In the genomic region with DNA sequence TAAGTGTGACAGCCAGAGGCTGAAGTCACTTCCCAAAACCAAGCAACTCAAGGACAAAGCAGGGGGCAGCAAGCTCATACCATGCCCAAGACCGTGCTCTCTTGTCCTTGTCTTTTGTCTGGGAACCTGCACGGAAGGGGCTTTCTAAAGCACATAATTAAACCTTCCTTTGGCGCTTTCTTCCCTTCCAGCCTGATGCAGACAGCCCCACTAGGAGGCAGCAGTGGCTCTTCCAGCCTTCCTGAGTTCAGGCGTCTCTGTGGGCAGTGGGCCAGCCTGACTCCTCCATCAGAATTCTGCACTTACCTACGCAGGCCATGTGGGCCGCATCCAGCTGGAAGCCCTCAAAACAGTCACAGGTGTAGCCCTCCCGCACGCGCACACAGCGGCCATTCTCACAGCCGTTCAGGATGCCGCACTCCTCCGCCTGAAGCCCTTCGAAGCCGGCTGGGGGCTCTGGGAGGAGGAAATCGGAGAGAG, we compare ENCODE assay signal across 8 cellular contexts. TPM values are rescaled to one million over a fixed set of nuclear protein-coding genes. Genes with fewer than 3 reads are reported as not detected.
DNase-seq lines count a peak whose midpoint lies in the region; FAIRE-seq and TF ChIP-seq lines count a peak whose summit lies in the region.

No MANE protein-coding gene starts in this region.

- H3K9me3 ChIP-seq in ectodermal cell (ENCODE audit: control insufficient read depth, low read length) (no peaks in the 10 kb centered on the region), mesenchymal stem cell (ENCODE audit: control insufficient read depth, low read length) (no peaks in the 10 kb centered on the region)

- H2BK5ac ChIP-seq in mesenchymal stem cell (ENCODE audit: low read depth, low read length, poor library complexity, severe bottlenecking): no peak overlapping the region

- H3K27ac ChIP-seq in ectodermal cell (ENCODE audit: insufficient read depth, low read depth, low read length, poor library complexity, severe bottlenecking) (peak overlapping the region; percentile 86), mesenchymal stem cell (ENCODE audit: low read length, poor library complexity, severe bottlenecking) (peak overlapping the region; percentile 22)

- H3K4me3 ChIP-seq in ectodermal cell (ENCODE audit: insufficient read depth, low read depth, low read length) (no peak overlapping the region), mesenchymal stem cell (ENCODE audit: insufficient read depth in 1 of 2, low read depth in 1 of 2, low read length in 2 of 2) (no peak overlapping the region)

- no peak overlapping the region for H3K23ac ChIP-seq in mesenchymal stem cell (ENCODE audit: low read length in 2 of 2)

- DNase-seq in NCI-H1092 (lab: John Stamatoyannopoulos, UW) (peak; percentile 21), NCI-H1092 treated with DMSO at 0.1 percent for 48 hours (lab: John Stamatoyannopoulos, UW) (no peak), NCI-H524 treated with DMSO at 0.1 percent for 48 hours (lab: John Stamatoyannopoulos, UW) (peak; percentile 44), mesenchymal stem cell (peak; percentile 80), NOMO-1 treated with DMSO at 0.1 percent for 48 hours (lab: John Stamatoyannopoulos, UW; ENCODE audit: unreplicated experiment) (no peak), H54 (ENCODE audit: insufficient read length, low spot score) (no peak)
- no peak for DNase-seq in stimulated activated CD4-positive, alpha-beta T cell treated with anti-CD3 and anti-CD28 coated beads, Interleukin-4, amount 100 ng/mL, for 4 hours

- H4K91ac ChIP-seq in mesenchymal stem cell (ENCODE audit: low read length): peak overlapping the region; percentile 5

- H3K14ac ChIP-seq in mesenchymal stem cell (ENCODE audit: low read length in 2 of 2): peak overlapping the region in 1 of 2 experiments; percentile 7

- no peak overlapping the region for H2BK120ac ChIP-seq in mesenchymal stem cell (ENCODE audit: low read depth, low read length)

- WGBS in ectodermal cell, 2 experiments: 50 to 53% methylated on average over 16 of the region's 16 CpGs
- 49% methylated on average over 16 of the region's 16 CpGs for WGBS in mesenchymal stem cell

- TF ChIP-seq POLR2A in H54 (IDR thresholded peaks at IDR 0.05; ENCODE audit: low read depth, low read length): no peak

- H2AFZ ChIP-seq in mesenchymal stem cell (ENCODE audit: low read depth, low read length): peak overlapping the region; percentile 72

- H3K4me2 ChIP-seq in mesenchymal stem cell (ENCODE audit: low read length, poor library complexity, severe bottlenecking): no peak overlapping the region

- FAIRE-seq in H54 (lab: Jason Lieb, UNC): no peak

- no peaks in the 10 kb centered on the region for H3K27me3 ChIP-seq in ectodermal cell (ENCODE audit: control insufficient read depth, insufficient read depth, low read length, poor library complexity, severe bottlenecking)
- H3K27me3 ChIP-seq in mesenchymal stem cell (ENCODE audit: control insufficient read depth in 1 of 2, insufficient read depth in 1 of 2, low read length in 2 of 2): no peaks in the 10 kb centered on the region

- no peak overlapping the region for H2BK15ac ChIP-seq in mesenchymal stem cell (ENCODE audit: low read depth, poor library complexity, severe bottlenecking)

- peaks cover 24% of the 10 kb centered on the region for H3K79me1 ChIP-seq in mesenchymal stem cell (replicated peaks; ENCODE audit: low read length, poor library complexity, severe bottlenecking)

- peak overlapping the region; percentile 22 for H4K8ac ChIP-seq in mesenchymal stem cell (ENCODE audit: low read length)

- H3K4ac ChIP-seq in mesenchymal stem cell (ENCODE audit: low read depth in 1 of 2, low read length in 2 of 2): no peak overlapping the region

- H3K36me3 ChIP-seq in ectodermal cell (ENCODE audit: control insufficient read depth, insufficient read depth, low read length): no peaks in the 10 kb centered on the region
- peaks cover 61 to 85% of the 10 kb centered on the region in 2 experiments for H3K36me3 ChIP-seq in mesenchymal stem cell (ENCODE audit: control insufficient read depth in 1 of 2, insufficient read depth in 2 of 2, low read depth in 1 of 2, low read length in 2 of 2)

- H2AK5ac ChIP-seq in mesenchymal stem cell (ENCODE audit: low read length, severe bottlenecking): no peak overlapping the region

- H3K4me1 ChIP-seq in ectodermal cell (ENCODE audit: control insufficient read depth, insufficient read depth, low read length) (peaks cover 14% of the 10 kb centered on the region), mesenchymal stem cell (ENCODE audit: control insufficient read depth, insufficient read depth, low read depth, low read length) (peaks cover 4% of the 10 kb centered on the region)

- H3K9ac ChIP-seq in mesenchymal stem cell (ENCODE audit: low read length): peak overlapping the region; percentile 20

- peak overlapping the region in 1 of 2 experiments; percentile 84 for H2BK12ac ChIP-seq in mesenchymal stem cell (ENCODE audit: low read length in 2 of 2)

- H3K18ac ChIP-seq in mesenchymal stem cell (ENCODE audit: low read depth in 1 of 2, low read length in 2 of 2): no peak overlapping the region

RNA-seq across cellular contexts. Expression of a gene that starts 7.6 kb away (rescaled TPM):
- polyA plus RNA-seq in ectodermal cell (2013, experiment 1 of 4): 49.7 TPM
- 40.0 TPM for polyA plus RNA-seq in ectodermal cell (2013, experiment 2 of 4)
- polyA plus RNA-seq in ectodermal cell (2013, experiment 3 of 4): 40.4 TPM
- 43.0 TPM for polyA plus RNA-seq in ectodermal cell (2013, experiment 4 of 4)
- polyA plus RNA-seq in mesenchymal stem cell (2013, experiment 1 of 2): 37.5 TPM
- 35.9 TPM for polyA plus RNA-seq in mesenchymal stem cell (2013, experiment 2 of 2)

RNA-seq across cellular contexts. Expression of a gene that starts 8.1 kb away (rescaled TPM):
- polyA plus RNA-seq in ectodermal cell (2013, experiment 1 of 4): 190 TPM
- polyA plus RNA-seq in ectodermal cell (2013, experiment 2 of 4): 186 TPM
- 153 TPM for polyA plus RNA-seq in ectodermal cell (2013, experiment 3 of 4)
- polyA plus RNA-seq in ectodermal cell (2013, experiment 4 of 4): 206 TPM
- polyA plus RNA-seq in mesenchymal stem cell (2013, experiment 1 of 2): 939 TPM
- 965 TPM for polyA plus RNA-seq in mesenchymal stem cell (2013, experiment 2 of 2)

Comparison
In these comparisons a context has a peak if more than half of its experiments do, and no peak if none do; other contexts are left out.
1. DNase-seq: peak in NCI-H1092 (single experiment), NCI-H524 treated with DMSO at 0.1 percent for 48 hours (single experiment) and mesenchymal stem cell (single experiment); none in NCI-H1092 treated with DMSO at 0.1 percent for 48 hours (single experiment), NOMO-1 treated with DMSO at 0.1 percent for 48 hours (single experiment), stimulated activated CD4-positive, alpha-beta T cell treated with anti-CD3 and anti-CD28 coated beads, Interleukin-4, amount 100 ng/mL, for 4 hours (0 of 2) and H54 (single experiment).